In genomic region chr19:6577410-6578125, GRCh38 we compare ENCODE assay signal across 9 cellular contexts. TPM values are rescaled to one million over a fixed set of nuclear protein-coding genes. Genes with fewer than 3 reads are reported as not detected.
DNase-seq lines count a peak whose midpoint lies in the region; ATAC-seq and TF ChIP-seq lines count a peak whose summit lies in the region.
"Had no signal": no experiment of that assay in that cellular context is flagged by ENCODE, and none has a peak within 500 bp of the region (broad histone marks: within the 10 kb centered on the region; RNA-seq: fewer than 3 reads in every experiment).

No MANE protein-coding gene starts in this region.

- H3K9me3 Mint-ChIP-seq in natural killer cell, result no peaks in the 10 kb centered on the region

- no peaks in the 10 kb centered on the region for H3K4me1 Mint-ChIP-seq in natural killer cell

- no peaks in the 10 kb centered on the region; the same call in 1 of the 2 replicates for H3K36me3 ChIP-seq in ES-I3 (ENCODE audit: insufficient read depth, low read length)

- H3K27me3 Mint-ChIP-seq in natural killer cell (ENCODE audit: low read depth in 2 of 2), result no peaks in the 10 kb centered on the region

- no peak overlapping the region for H3K27ac Mint-ChIP-seq in natural killer cell

- H3K9ac ChIP-seq in ES-I3 (ENCODE audit: low read depth, low read length), result peak overlapping the region; percentile 26; the same call in 1 of the 2 replicates
- H3K9ac ChIP-seq: KMS-11 had no signal

- H3K4me3 Mint-ChIP-seq in natural killer cell, result no peak overlapping the region

- H3K4me1 ChIP-seq in ES-I3 (ENCODE audit: insufficient read depth, low read length), result peaks cover 37% of the 10 kb centered on the region

- no peaks in the 10 kb centered on the region for H3K36me3 Mint-ChIP-seq in natural killer cell

- DNase-seq in SKM-1 (lab: John Stamatoyannopoulos, UW; ENCODE audit: unreplicated experiment), result peak; percentile 86
- no peak for DNase-seq in natural killer cell
- DNase-seq in activated CD8-positive, alpha-beta memory T cell treated with anti-CD3 and anti-CD28 coated beads, Interleukin-2, amount 50 U/mL, for 48 hours, result no peak
- no peak for DNase-seq in NCI-H1694 treated with DMSO at 0.1 percent for 48 hours (lab: John Stamatoyannopoulos, UW)
- no peak for DNase-seq in EL

- TF ChIP-seq CTCF in natural killer cell (IDR thresholded peaks at IDR 0.05), result no peak

- ATAC-seq in GM19372 (IDR thresholded peaks at IDR 0.05; ENCODE audit: low read depth, unreplicated experiment), result peak; percentile 72
- peak; percentile 84 for ATAC-seq in HG03159 (IDR thresholded peaks at IDR 0.05; ENCODE audit: unreplicated experiment)
- ATAC-seq in natural killer cell, result peak in 2 of 3 donors; percentile 26 to 58

- intact Hi-C loops in natural killer cell (cut with micrococcal nuclease), result no loop called here

- H3K9me3 ChIP-seq in ES-I3 (ENCODE audit: control insufficient read depth, insufficient read depth, low read length), result peaks cover 2% of the 10 kb centered on the region; the same call in 1 of the 2 replicates

RNA-seq across cellular contexts. Expression of gene CD70, which starts 13.4 kb away (rescaled TPM):
- 1 to 10 TPM in 2 of 3 donors, under 1 TPM in 1; 0.52 to 1.2 (median 1.2) TPM for total RNA-seq in natural killer cell

RNA-seq across cellular contexts. Expression of gene TNFSF9, which starts 46.7 kb away (rescaled TPM):
- 1 to 10 TPM; 3.3 to 6.0 (median 5.6) TPM for total RNA-seq in natural killer cell
